ENCODE assay signal across 7 cellular contexts in genomic region chrX:9942086-9942485, GRCh38. TPM values are rescaled to one million over a fixed set of nuclear protein-coding genes. Genes with fewer than 3 reads are reported as not detected.
DNase-seq lines count a peak whose midpoint lies in the region; ATAC-seq, FAIRE-seq and TF ChIP-seq lines count a peak whose summit lies in the region.

No MANE protein-coding gene starts in this region.

- H3K27me3 ChIP-seq in neuronal stem cell (ENCODE audit: control insufficient read depth in 3 of 3, insufficient read depth in 3 of 3, low read depth in 1 of 3, low read length in 3 of 3) (no peaks in the 10 kb centered on the region), mesendoderm (ENCODE audit: insufficient read depth, low read length, poor library complexity) (no peaks in the 10 kb centered on the region)

- H3K27ac Mint-ChIP-seq in activated T-helper 1 cell treated with anti-CD3 and anti-CD28 coated beads, Interleukin-12 subunit alpha, Interleukin-12 subunit beta, Interleukin-2, Interleukin-4 antibody, amounts not matched to agents 30 ng/mL and 10 ng/mL and 1 ng/mL, durations not matched to agents 14 hours and 24 hours and 36 hours = peak overlapping the region; percentile 89

- no peak overlapping the region for H3K4ac ChIP-seq in neuronal stem cell (ENCODE audit: low read length)
- H3K4ac ChIP-seq in mesendoderm (ENCODE audit: low read depth, low read length) = no peak overlapping the region

- no peak overlapping the region for H3K56ac ChIP-seq in mesendoderm (ENCODE audit: low read length)

- no peaks in the 10 kb centered on the region for H3K36me3 Mint-ChIP-seq in activated T-helper 1 cell treated with anti-CD3 and anti-CD28 coated beads, Interleukin-12 subunit alpha, Interleukin-12 subunit beta, Interleukin-2, Interleukin-4 antibody, amounts not matched to agents 30 ng/mL and 10 ng/mL and 1 ng/mL, durations not matched to agents 14 hours and 24 hours and 36 hours (ENCODE audit: low read depth)

- FAIRE-seq in RCC 7860 (lab: Jason Lieb, UNC) = no peak

- H2BK5ac ChIP-seq in neuronal stem cell (ENCODE audit: low read length) = no peak overlapping the region
- no peak overlapping the region for H2BK5ac ChIP-seq in mesendoderm (ENCODE audit: low read length)

- H3K79me1 ChIP-seq in neuronal stem cell (ENCODE audit: low read depth, low read length) = no peaks in the 10 kb centered on the region
- no peaks in the 10 kb centered on the region for H3K79me1 ChIP-seq in mesendoderm (ENCODE audit: low read length)

- no peak overlapping the region for H4K5ac ChIP-seq in mesendoderm (ENCODE audit: low read length)

- H4K91ac ChIP-seq in neuronal stem cell (ENCODE audit: low read depth, low read length, poor library complexity) = no peak overlapping the region

- peak overlapping the region; percentile 35 for H3K4me3 Mint-ChIP-seq in activated T-helper 1 cell treated with anti-CD3 and anti-CD28 coated beads, Interleukin-12 subunit alpha, Interleukin-12 subunit beta, Interleukin-2, Interleukin-4 antibody, amounts not matched to agents 30 ng/mL and 10 ng/mL and 1 ng/mL, durations not matched to agents 14 hours and 24 hours and 36 hours

- peaks cover 19% of the 10 kb centered on the region for H3K4me1 Mint-ChIP-seq in activated T-helper 1 cell treated with anti-CD3 and anti-CD28 coated beads, Interleukin-12 subunit alpha, Interleukin-12 subunit beta, Interleukin-2, Interleukin-4 antibody, amounts not matched to agents 30 ng/mL and 10 ng/mL and 1 ng/mL, durations not matched to agents 14 hours and 24 hours and 36 hours (ENCODE audit: low read depth)

- H3K14ac ChIP-seq in neuronal stem cell (ENCODE audit: low read length) = no peak overlapping the region

- H2BK15ac ChIP-seq in neuronal stem cell (ENCODE audit: low read length) (no peak overlapping the region), mesendoderm (replicated peaks; ENCODE audit: low read depth) (no peak overlapping the region)

- H3K79me2 ChIP-seq in mesendoderm (ENCODE audit: control insufficient read depth, insufficient read depth, low read length) = no peaks in the 10 kb centered on the region

- H2AFZ ChIP-seq in neuronal stem cell (ENCODE audit: low read length) = no peak overlapping the region

- WGBS in neuronal stem cell (ENCODE audit: extremely low coverage in 2 of 2, insufficient read length in 2 of 2, insufficient replicate concordance in 1 of 2), 2 donors = no CpG with 5 or more reads among the region's 6 CpGs
- WGBS in mesendoderm (ENCODE audit: extremely low coverage, insufficient coverage, low lambda C conversion rate) = no CpG with 5 or more reads among the region's 6 CpGs

- H4K8ac ChIP-seq in neuronal stem cell (ENCODE audit: low read depth, low read length) (no peak overlapping the region), mesendoderm (ENCODE audit: low read depth, low read length) (no peak overlapping the region)

- peaks cover 26% of the 10 kb centered on the region for H3K27me3 Mint-ChIP-seq in activated T-helper 1 cell treated with anti-CD3 and anti-CD28 coated beads, Interleukin-12 subunit alpha, Interleukin-12 subunit beta, Interleukin-2, Interleukin-4 antibody, amounts not matched to agents 30 ng/mL and 10 ng/mL and 1 ng/mL, durations not matched to agents 14 hours and 24 hours and 36 hours (ENCODE audit: insufficient read depth)

- peak; percentile 95 for ATAC-seq in HG03558 (IDR thresholded peaks at IDR 0.05; ENCODE audit: extremely low read depth, unreplicated experiment)

- H2BK120ac ChIP-seq in neuronal stem cell (ENCODE audit: low read depth, low read length) (no peak overlapping the region), mesendoderm (ENCODE audit: low read depth, low read length) (no peak overlapping the region)

- H3K4me2 ChIP-seq in neuronal stem cell (ENCODE audit: insufficient read depth, low read length, poor library complexity, severe bottlenecking) (no peak overlapping the region), mesendoderm (ENCODE audit: low read length) (no peak overlapping the region)

- no peak overlapping the region for H2AK5ac ChIP-seq in neuronal stem cell (ENCODE audit: low read depth, low read length)
- no peak overlapping the region for H2AK5ac ChIP-seq in mesendoderm (ENCODE audit: low read length)

- H3K23ac ChIP-seq in neuronal stem cell (ENCODE audit: low read depth, low read length, poor library complexity) = no peak overlapping the region
- no peak overlapping the region for H3K23ac ChIP-seq in mesendoderm (ENCODE audit: low read length)

- H3K27ac ChIP-seq in neuronal stem cell (replicated peaks; ENCODE audit: low read length) = no peak overlapping the region
- no peak overlapping the region for H3K27ac ChIP-seq in mesendoderm (ENCODE audit: low read depth, low read length)

- H2BK12ac ChIP-seq in neuronal stem cell (ENCODE audit: low read length) = no peak overlapping the region

- H3K36me3 ChIP-seq in neuronal stem cell (replicated peaks in 1 of 2; ENCODE audit: control insufficient read depth in 2 of 2, insufficient read depth in 2 of 2, low read length in 2 of 2) (peaks cover 12 to 92% of the 10 kb centered on the region in 2 donors), mesendoderm (ENCODE audit: control insufficient read depth, insufficient read depth, low read length) (no peaks in the 10 kb centered on the region)

- no peaks in the 10 kb centered on the region for H3K9me3 Mint-ChIP-seq in activated T-helper 1 cell treated with anti-CD3 and anti-CD28 coated beads, Interleukin-12 subunit alpha, Interleukin-12 subunit beta, Interleukin-2, Interleukin-4 antibody, amounts not matched to agents 30 ng/mL and 10 ng/mL and 1 ng/mL, durations not matched to agents 14 hours and 24 hours and 36 hours

- H3K4me3 ChIP-seq in neuronal stem cell (ENCODE audit: low read length in 2 of 2) = no peak overlapping the region
- no peak overlapping the region for H3K4me3 ChIP-seq in mesendoderm (ENCODE audit: low read length)

- H3K9ac ChIP-seq in neuronal stem cell (ENCODE audit: low read depth, low read length, poor library complexity) (no peak overlapping the region), mesendoderm (ENCODE audit: low read length) (no peak overlapping the region)

- intact Hi-C loops in activated T-helper 1 cell treated with anti-CD3 and anti-CD28 coated beads, Interleukin-12 subunit alpha, Interleukin-12 subunit beta, Interleukin-2, Interleukin-4 antibody, amounts not matched to agents 30 ng/mL and 10 ng/mL and 1 ng/mL, durations not matched to agents 14 hours and 24 hours and 36 hours (cut with micrococcal nuclease) = loop anchor here (1.0 to 5.0 kb wide), 5 partner anchors 45 to 1170 kb away; partner anchors contain the start of gene HCCS

- peak; percentile 60 for DNase-seq in GM20000 (ENCODE audit: low spot score)
- DNase-seq in activated T-helper 1 cell treated with anti-CD3 and anti-CD28 coated beads, Interleukin-12 subunit alpha, Interleukin-12 subunit beta, Interleukin-2, Interleukin-4 antibody, amounts not matched to agents 30 ng/mL and 10 ng/mL and 1 ng/mL, durations not matched to agents 14 hours and 24 hours and 36 hours (ENCODE audit: low spot score) = peak; percentile 56
- DNase-seq in stimulated activated CD8-positive, alpha-beta memory T cell treated with anti-CD3 and anti-CD28 coated beads, Interleukin-4, amount 100 ng/mL, for 48 hours = peak; percentile 75
- no peak for DNase-seq in RCC 7860 (ENCODE audit: low spot score)
- no peak for DNase-seq in neuronal stem cell (ENCODE audit: low spot score)
- no peak for DNase-seq in mesendoderm

- peaks cover 0 to 11% of the 10 kb centered on the region in 2 donors for H3K9me3 ChIP-seq in neuronal stem cell (replicated peaks in 1 of 2; ENCODE audit: control insufficient read depth in 2 of 2, insufficient read depth in 1 of 2, low read depth in 1 of 2, low read length in 2 of 2)

- no peak overlapping the region for H3K18ac ChIP-seq in neuronal stem cell (ENCODE audit: low read length)
- no peak overlapping the region for H3K18ac ChIP-seq in mesendoderm (ENCODE audit: low read length)

- H3K4me1 ChIP-seq in neuronal stem cell (ENCODE audit: control insufficient read depth in 2 of 2, insufficient read depth in 1 of 2, low read depth in 1 of 2, low read length in 2 of 2) (no peaks in the 10 kb centered on the region), mesendoderm (ENCODE audit: control insufficient read depth, low read depth, low read length) (no peaks in the 10 kb centered on the region)

- no peak for TF ChIP-seq CTCF in GM20000 (IDR thresholded peaks at IDR 0.05; ENCODE audit: extremely low read depth, missing control alignments)

RNA-seq across cellular contexts. Expression of gene CLDN34, which starts 25.1 kb away (rescaled TPM):
- not detected in 2 replicates for total RNA-seq in activated T-helper 1 cell treated with anti-CD3 and anti-CD28 coated beads, Interleukin-12 subunit alpha, Interleukin-12 subunit beta, Interleukin-2, Interleukin-4 antibody, amounts not matched to agents 30 ng/mL and 10 ng/mL and 1 ng/mL, durations not matched to agents 14 hours and 24 hours and 36 hours
- polyA plus RNA-seq in neuronal stem cell (2013, experiment 1 of 2) = 0.10 TPM
- 0.04 TPM for polyA plus RNA-seq in neuronal stem cell (2013, experiment 2 of 2)
- polyA plus RNA-seq in mesendoderm (2013, experiment 1 of 2) = 0.24 TPM
- 0.22 TPM for polyA plus RNA-seq in mesendoderm (2013, experiment 2 of 2)

Comparison
In these comparisons a context has a peak if more than half of its experiments do, and no peak if none do; other contexts are left out.
1. DNase-seq: peak in GM20000 (single experiment), activated T-helper 1 cell treated with anti-CD3 and anti-CD28 coated beads, Interleukin-12 subunit alpha, Interleukin-12 subunit beta, Interleukin-2, Interleukin-4 antibody, amounts not matched to agents 30 ng/mL and 10 ng/mL and 1 ng/mL, durations not matched to agents 14 hours and 24 hours and 36 hours (single experiment) and stimulated activated CD8-positive, alpha-beta memory T cell treated with anti-CD3 and anti-CD28 coated beads, Interleukin-4, amount 100 ng/mL, for 48 hours (single experiment); none in RCC 7860 (single experiment), neuronal stem cell (single experiment) and mesendoderm (single experiment).